13 cellular contexts compared by ENCODE assay signal in the genomic region with DNA sequence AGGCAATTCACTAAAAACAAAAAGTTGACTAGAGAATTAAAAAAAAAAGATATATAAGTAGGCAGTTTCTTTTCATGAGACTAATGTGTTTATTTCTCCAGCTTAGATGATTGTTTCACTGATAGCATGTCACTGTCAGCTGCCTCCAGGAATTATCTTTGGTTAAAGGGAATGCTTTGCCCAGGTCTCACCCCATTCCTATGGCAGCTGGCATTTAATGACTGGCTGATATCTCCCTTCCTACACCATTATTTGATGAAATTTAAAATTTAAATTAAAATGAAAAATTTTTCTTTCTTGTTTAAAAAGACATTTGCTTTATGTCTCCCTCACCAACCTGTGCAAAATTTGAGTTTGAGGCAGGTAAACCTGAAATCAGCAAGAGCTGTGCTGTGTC.
DNase-seq lines count a peak whose midpoint lies in the region; ATAC-seq and TF ChIP-seq lines count a peak whose summit lies in the region.
"Had no signal": no experiment of that assay in that cellular context is flagged by ENCODE, and none has a peak within 500 bp of the region (broad histone marks: within the 10 kb centered on the region; RNA-seq: fewer than 3 reads in every experiment).

No MANE protein-coding gene starts in this region.

- CTCF ChIA-PET in activated CD4-positive, alpha-beta T cell treated with anti-CD3 and anti-CD28 coated beads, Interleukin-2, amount 10 ng/mL, durations not matched to agents 7 days and 5 days (lab: Charles Lee), result interaction anchor here (0.6 to 3.6 kb wide), 24 partner anchors 9 to 464 kb away, joined by 3 to 26 read pairs (median 5); partner anchors contain the start of gene EPHB6

- no peaks in the 10 kb centered on the region for H3K9me3 ChIP-seq in DND-41 (ENCODE audit: insufficient read depth, low read length, severe bottlenecking)
- H3K9me3 ChIP-seq in RWPE2 (ENCODE audit: severe bottlenecking), result no peaks in the 10 kb centered on the region
- H3K9me3 ChIP-seq: BE2C, spleen, thoracic aorta had no signal

- H3K79me2 ChIP-seq in DND-41 (ENCODE audit: insufficient read depth, low read length), result peaks cover 16% of the 10 kb centered on the region; the same call in 1 of the 2 replicates

- H3K27ac Mint-ChIP-seq in activated CD4-positive, alpha-beta T cell treated with anti-CD3 and anti-CD28 coated beads, Interleukin-2, amount 10 ng/mL, durations not matched to agents 7 days and 5 days, result peak overlapping the region; percentile 76
- H3K27ac Mint-ChIP-seq in glutamatergic neuron (ENCODE audit: unreplicated experiment), result no peak overlapping the region

- H3K27me3 ChIP-seq in DND-41 (ENCODE audit: insufficient read depth, low read length, poor library complexity) (no peaks in the 10 kb centered on the region), RWPE2 (ENCODE audit: insufficient read depth, poor library complexity, severe bottlenecking) (no peaks in the 10 kb centered on the region)
- H3K27me3 ChIP-seq: BE2C, brain microvascular endothelial cell had no signal

- H3K4me1 Mint-ChIP-seq in activated CD4-positive, alpha-beta T cell treated with anti-CD3 and anti-CD28 coated beads, Interleukin-2, amount 10 ng/mL, durations not matched to agents 7 days and 5 days, result peaks cover 27% of the 10 kb centered on the region
- H3K4me1 Mint-ChIP-seq in glutamatergic neuron (ENCODE audit: low read depth, unreplicated experiment), result peaks cover 5% of the 10 kb centered on the region

- peak overlapping the region; percentile 64 for H3K9ac ChIP-seq in DND-41 (ENCODE audit: low read depth, low read length)

- H3K4me3 ChIP-seq in DND-41 (ENCODE audit: low read depth in 1 of 2, low read length in 2 of 2) (no peak overlapping the region), RWPE2 (ENCODE audit: severe bottlenecking) (no peak overlapping the region)
- H3K4me3 ChIP-seq: thoracic aorta had no signal

- H2AFZ ChIP-seq in DND-41 (ENCODE audit: low read depth, low read length), result no peak overlapping the region

- H3K36me3 Mint-ChIP-seq in activated CD4-positive, alpha-beta T cell treated with anti-CD3 and anti-CD28 coated beads, Interleukin-2, amount 10 ng/mL, durations not matched to agents 7 days and 5 days (ENCODE audit: low read depth), result no peaks in the 10 kb centered on the region
- H3K36me3 Mint-ChIP-seq in glutamatergic neuron (ENCODE audit: unreplicated experiment), result no peaks in the 10 kb centered on the region

- ATAC-seq in DND-41 (ENCODE audit: insufficient read depth, low read depth), result no peak
- no peak for ATAC-seq in RWPE2 (ENCODE audit: low read depth)
- ATAC-seq in HG03025 (IDR thresholded peaks at IDR 0.05; ENCODE audit: low FRiP score, unreplicated experiment), result no peak
- no peak for ATAC-seq in HG02981 (IDR thresholded peaks at IDR 0.05; ENCODE audit: unreplicated experiment)

- H3K4me2 ChIP-seq in DND-41 (ENCODE audit: insufficient read depth, low read length), result peak overlapping the region; percentile 71

- TF ChIP-seq CTCF in DND-41 (IDR thresholded peaks at IDR 0.05; ENCODE audit: borderline replicate concordance, extremely low read depth, low read length, poor library complexity, severe bottlenecking), result no peak
- TF ChIP-seq CTCF in RWPE2 (IDR thresholded peaks at IDR 0.05; ENCODE audit: poor library complexity, severe bottlenecking), result no peak
- TF ChIP-seq CTCF in glutamatergic neuron (IDR thresholded peaks at IDR 0.05; ENCODE audit: partially characterized antibody, unreplicated experiment), result no peak

- H3K4me1 ChIP-seq in DND-41 (ENCODE audit: insufficient read depth, low read length) (peaks cover 70% of the 10 kb centered on the region), RWPE2 (ENCODE audit: insufficient read depth, poor library complexity, severe bottlenecking) (peaks cover 13% of the 10 kb centered on the region)
- H3K4me1 ChIP-seq: BE2C had no signal

- no peak for DNase-seq in activated CD4-positive, alpha-beta T cell treated with anti-CD3 and anti-CD28 coated beads, Interleukin-2, amount 10 ng/mL, durations not matched to agents 7 days and 5 days
- no peak for DNase-seq in activated CD4-positive, alpha-beta T cell treated with anti-CD3 and anti-CD28 coated beads for 48 hours
- DNase-seq in DND-41 (no peak), RWPE2 (ENCODE audit: low spot score) (no peak), glutamatergic neuron (no peak), germinal center (ENCODE audit: low spot score) (no peak)
- DNase-seq: DMS79, spleen had no signal

- no peaks in the 10 kb centered on the region for H3K9me3 Mint-ChIP-seq in activated CD4-positive, alpha-beta T cell treated with anti-CD3 and anti-CD28 coated beads, Interleukin-2, amount 10 ng/mL, durations not matched to agents 7 days and 5 days
- H3K9me3 Mint-ChIP-seq in glutamatergic neuron (ENCODE audit: unreplicated experiment), result no peaks in the 10 kb centered on the region

- POLR2A ChIA-PET in activated CD4-positive, alpha-beta T cell treated with anti-CD3 and anti-CD28 coated beads, Interleukin-2, amount 10 ng/mL, durations not matched to agents 7 days and 5 days (lab: Charles Lee), result no interaction called here

- H3K36me3 ChIP-seq in DND-41 (ENCODE audit: insufficient read depth, low read length) (no peaks in the 10 kb centered on the region), RWPE2 (ENCODE audit: low read depth) (no peaks in the 10 kb centered on the region)
- H3K36me3 ChIP-seq: BE2C, brain microvascular endothelial cell, spleen, thoracic aorta had no signal

- H3K4me3 Mint-ChIP-seq in activated CD4-positive, alpha-beta T cell treated with anti-CD3 and anti-CD28 coated beads, Interleukin-2, amount 10 ng/mL, durations not matched to agents 7 days and 5 days, result no peak overlapping the region
- peak overlapping the region; percentile 35 for H3K4me3 Mint-ChIP-seq in glutamatergic neuron (ENCODE audit: unreplicated experiment)

- H4K20me1 ChIP-seq in DND-41 (ENCODE audit: insufficient read depth, low read length), result no peaks in the 10 kb centered on the region

- H3K27ac ChIP-seq in DND-41 (ENCODE audit: low read length) (peak overlapping the region; percentile 97), RWPE2 (ENCODE audit: poor library complexity, severe bottlenecking) (peak overlapping the region; percentile 24)
- H3K27ac ChIP-seq: brain microvascular endothelial cell, thoracic aorta had no signal

- H3K27me3 Mint-ChIP-seq in activated CD4-positive, alpha-beta T cell treated with anti-CD3 and anti-CD28 coated beads, Interleukin-2, amount 10 ng/mL, durations not matched to agents 7 days and 5 days, result peaks cover 9% of the 10 kb centered on the region
- no peaks in the 10 kb centered on the region for H3K27me3 Mint-ChIP-seq in glutamatergic neuron (ENCODE audit: unreplicated experiment)
